In the genomic region with DNA sequence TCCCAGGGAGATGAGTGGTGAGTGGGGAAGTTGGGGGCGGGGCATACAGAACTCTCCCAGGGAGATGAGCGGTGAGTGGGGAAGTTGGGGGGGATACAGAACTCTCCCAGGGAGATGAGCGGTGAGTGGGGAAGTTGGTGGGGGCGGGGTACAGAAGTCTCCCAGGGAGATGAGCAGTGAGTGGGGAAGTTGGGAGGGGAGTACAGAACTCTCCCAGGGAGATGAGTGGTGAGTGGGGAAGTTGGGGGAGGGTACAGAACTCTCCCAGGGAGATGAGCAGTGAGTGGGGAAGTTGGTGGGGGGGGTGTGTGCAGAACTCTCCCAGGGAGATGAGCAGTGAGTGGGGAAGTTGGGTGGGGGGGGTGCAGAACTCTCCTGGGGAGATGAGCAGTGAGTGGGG, we compare ENCODE assay signal across 22 cellular contexts.
"Had no signal": no experiment of that assay in that cellular context is flagged by ENCODE, and none has a peak within 500 bp of the region (broad histone marks: within the 10 kb centered on the region; RNA-seq: fewer than 3 reads in every experiment).

No MANE protein-coding gene starts in this region.

- H3K36me3 ChIP-seq: left ventricle myocardium inferior, ovary, right atrium auricular region, right lobe of liver, stomach, thyroid gland, transverse colon, upper lobe of left lung had no signal

- H3K9me3 ChIP-seq: left ventricle myocardium inferior, mucosa of descending colon, ovary, right atrium auricular region, right lobe of liver, stomach, testis, thyroid gland, transverse colon, upper lobe of left lung had no signal

- H3K4me3 ChIP-seq: left ventricle myocardium inferior, lung, mucosa of descending colon, ovary, right atrium auricular region, right lobe of liver, smooth muscle cell, stomach, testis, thyroid gland, transverse colon, upper lobe of left lung had no signal

- H3K4me2 ChIP-seq: smooth muscle cell had no signal

- H3K4me1 ChIP-seq: left ventricle myocardium inferior, right atrium auricular region, stomach, testis, thyroid gland, transverse colon, upper lobe of left lung had no signal

- FAIRE-seq: islet of Langerhans, kidney had no signal

- H3K27ac ChIP-seq: left ventricle myocardium inferior, ovary, right atrium auricular region, right lobe of liver, stomach, testis, thyroid gland, transverse colon, upper lobe of left lung had no signal

- H3K27me3 ChIP-seq: ovary, right lobe of liver, testis, thyroid gland, transverse colon, upper lobe of left lung had no signal

- DNase-seq: hypothalamus; immature natural killer cell; kidney; left ventricle myocardium inferior; mesendoderm; mucosa of descending colon; naive thymus-derived CD4-positive, alpha-beta T cell; ovary; right lobe of liver; stimulated activated CD4-positive, alpha-beta T cell treated with anti-CD3 and anti-CD28 coated beads, Interleukin-1b, Interleukin-23, amount 100 ng/mL, for 48 hours; stimulated activated CD4-positive, alpha-beta T cell treated with anti-CD3 and anti-CD28 coated beads, Interleukin-2, amount 100 ng/mL, for 48 hours; stimulated activated naive B cell treated with anti-CD40 and anti-IgM and Interleukin-4, amounts not matched to agents 10 μg/mL and 1 μg/mL and 100 μg/mL, for 72 hours; stimulated activated naive CD8-positive, alpha-beta T cell treated with anti-CD3 and anti-CD28 coated beads, Interleukin-15, Interleukin-2, amounts not matched to agents 100 U/mL and 50 U/mL, for 24 hours; stomach; testis; thyroid gland; transverse colon; upper lobe of left lung had no signal
